1 cellular context compared by ENCODE assay signal in the genomic region with DNA sequence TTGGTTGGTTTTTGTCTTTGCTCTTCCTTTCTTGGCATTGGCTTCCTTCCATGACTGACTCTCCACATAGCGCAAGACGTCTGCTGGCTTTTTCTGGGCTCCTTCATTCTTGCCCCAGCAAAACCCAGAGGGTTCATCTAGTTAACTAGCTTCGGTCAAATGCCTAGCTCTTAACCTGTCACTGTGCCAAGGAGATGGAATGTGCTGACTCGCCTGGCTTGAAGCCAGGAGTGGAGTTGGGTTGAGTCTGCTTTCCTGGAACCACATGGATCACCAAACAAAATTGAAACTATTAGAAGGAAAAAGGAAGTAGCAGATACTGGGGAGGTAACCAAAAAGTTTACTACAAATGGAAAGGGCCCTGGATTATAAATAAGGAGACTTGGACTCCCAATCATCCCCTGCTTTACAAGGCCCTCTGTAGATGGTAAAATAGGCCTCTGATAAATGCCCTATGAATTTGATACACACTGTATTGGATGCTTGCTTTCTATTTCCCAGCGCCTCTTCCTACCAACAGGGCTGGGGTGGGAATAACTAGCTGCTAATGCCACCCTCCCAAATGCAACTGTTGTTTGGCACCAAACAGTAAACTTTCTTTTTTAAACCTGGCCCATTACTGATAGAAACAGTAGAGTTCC.
TF ChIP-seq lines count a peak whose summit lies in the region.

No MANE protein-coding gene starts in this region.

TF ChIP-seq in SK-N-SH, 30 proteins besides CTCF, POLR2A, EP300 and RAD21 (continued from another document):
- no peak for TF ChIP-seq USF1 (IDR thresholded peaks at IDR 0.05; ENCODE audit: borderline replicate concordance, low read depth)
- no peak for TF ChIP-seq TCF12 (IDR thresholded peaks at IDR 0.05)
- TF ChIP-seq FOSL2 (IDR thresholded peaks at IDR 0.05; ENCODE audit: borderline replicate concordance, low read depth): peak; percentile 23; the same call in 1 of the 2 replicates
- TF ChIP-seq TAF1 (IDR thresholded peaks at IDR 0.05; ENCODE audit: borderline replicate concordance, low read depth, low read length): no peak
- no peak for TF ChIP-seq CHD2 (IDR thresholded peaks at IDR 0.05; ENCODE audit: low read length, partially characterized antibody)
- TF ChIP-seq, protein P1, sequence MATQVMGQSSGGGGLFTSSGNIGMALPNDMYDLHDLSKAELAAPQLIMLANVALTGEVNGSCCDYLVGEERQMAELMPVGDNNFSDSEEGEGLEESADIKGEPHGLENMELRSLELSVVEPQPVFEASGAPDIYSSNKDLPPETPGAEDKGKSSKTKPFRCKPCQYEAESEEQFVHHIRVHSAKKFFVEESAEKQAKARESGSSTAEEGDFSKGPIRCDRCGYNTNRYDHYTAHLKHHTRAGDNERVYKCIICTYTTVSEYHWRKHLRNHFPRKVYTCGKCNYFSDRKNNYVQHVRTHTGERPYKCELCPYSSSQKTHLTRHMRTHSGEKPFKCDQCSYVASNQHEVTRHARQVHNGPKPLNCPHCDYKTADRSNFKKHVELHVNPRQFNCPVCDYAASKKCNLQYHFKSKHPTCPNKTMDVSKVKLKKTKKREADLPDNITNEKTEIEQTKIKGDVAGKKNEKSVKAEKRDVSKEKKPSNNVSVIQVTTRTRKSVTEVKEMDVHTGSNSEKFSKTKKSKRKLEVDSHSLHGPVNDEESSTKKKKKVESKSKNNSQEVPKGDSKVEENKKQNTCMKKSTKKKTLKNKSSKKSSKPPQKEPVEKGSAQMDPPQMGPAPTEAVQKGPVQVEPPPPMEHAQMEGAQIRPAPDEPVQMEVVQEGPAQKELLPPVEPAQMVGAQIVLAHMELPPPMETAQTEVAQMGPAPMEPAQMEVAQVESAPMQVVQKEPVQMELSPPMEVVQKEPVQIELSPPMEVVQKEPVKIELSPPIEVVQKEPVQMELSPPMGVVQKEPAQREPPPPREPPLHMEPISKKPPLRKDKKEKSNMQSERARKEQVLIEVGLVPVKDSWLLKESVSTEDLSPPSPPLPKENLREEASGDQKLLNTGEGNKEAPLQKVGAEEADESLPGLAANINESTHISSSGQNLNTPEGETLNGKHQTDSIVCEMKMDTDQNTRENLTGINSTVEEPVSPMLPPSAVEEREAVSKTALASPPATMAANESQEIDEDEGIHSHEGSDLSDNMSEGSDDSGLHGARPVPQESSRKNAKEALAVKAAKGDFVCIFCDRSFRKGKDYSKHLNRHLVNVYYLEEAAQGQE (IDR thresholded peaks at IDR 0.05; ENCODE audit: low read depth, low read length): no peak
- no peak for TF ChIP-seq ZBTB33 (IDR thresholded peaks at IDR 0.05; ENCODE audit: borderline replicate concordance, low read depth)
- no peak for TF ChIP-seq SIN3A (IDR thresholded peaks at IDR 0.05; ENCODE audit: borderline replicate concordance, low read depth, low read length)
- no peak for TF ChIP-seq FOXJ3 (CRISPR knock-in tag; IDR thresholded peaks at IDR 0.05)
- TF ChIP-seq RCOR1 (IDR thresholded peaks at IDR 0.05; ENCODE audit: low read length): no peak
- TF ChIP-seq JUND (IDR thresholded peaks at IDR 0.05): no peak
- TF ChIP-seq, protein P2, sequence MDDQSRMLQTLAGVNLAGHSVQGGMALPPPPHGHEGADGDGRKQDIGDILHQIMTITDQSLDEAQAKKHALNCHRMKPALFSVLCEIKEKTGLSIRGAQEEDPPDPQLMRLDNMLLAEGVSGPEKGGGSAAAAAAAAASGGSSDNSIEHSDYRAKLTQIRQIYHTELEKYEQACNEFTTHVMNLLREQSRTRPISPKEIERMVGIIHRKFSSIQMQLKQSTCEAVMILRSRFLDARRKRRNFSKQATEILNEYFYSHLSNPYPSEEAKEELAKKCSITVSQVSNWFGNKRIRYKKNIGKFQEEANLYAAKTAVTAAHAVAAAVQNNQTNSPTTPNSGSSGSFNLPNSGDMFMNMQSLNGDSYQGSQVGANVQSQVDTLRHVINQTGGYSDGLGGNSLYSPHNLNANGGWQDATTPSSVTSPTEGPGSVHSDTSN (IDR thresholded peaks at IDR 0.05): no peak
- TF ChIP-seq MAX (IDR thresholded peaks at IDR 0.05; ENCODE audit: low read depth): peak; percentile 35; the same call in 1 of the 2 replicates
- no peak for TF ChIP-seq IRF3 (IDR thresholded peaks at IDR 0.05; ENCODE audit: low read depth, low read length)
- TF ChIP-seq EZH2phosphoT487 (IDR thresholded peaks at IDR 0.05; ENCODE audit: borderline replicate concordance, low read depth): no peak
